In the genomic region with DNA sequence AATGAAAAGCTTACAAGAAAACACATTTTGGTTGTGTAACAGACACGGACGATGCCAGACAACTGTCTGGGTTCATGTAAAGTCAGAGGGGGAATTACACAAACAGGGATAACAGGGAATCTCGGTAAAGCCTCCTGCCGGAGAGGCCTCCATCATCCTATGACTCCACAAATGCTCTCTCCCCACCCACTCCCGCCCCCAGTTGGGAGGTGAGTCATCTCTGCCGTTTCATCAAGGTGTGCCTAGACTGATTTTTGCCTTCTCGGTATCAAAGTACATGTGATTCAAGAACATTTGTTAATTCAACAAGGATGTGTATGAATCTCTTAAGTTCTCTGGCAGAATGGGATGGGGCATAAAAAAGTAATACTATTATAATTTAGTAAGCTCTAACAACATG, we compare ENCODE assay signal across 11 cellular contexts.
A peak's percentile ranks its signal among the peaks of the same experiment; 100 is the strongest.
DNase-seq lines count a peak whose midpoint lies in the region; ATAC-seq and TF ChIP-seq lines count a peak whose summit lies in the region.
"Had no signal": no experiment of that assay in that cellular context is flagged by ENCODE, and none has a peak within 500 bp of the region (broad histone marks: within the 10 kb centered on the region; RNA-seq: fewer than 3 reads in every experiment).

No MANE protein-coding gene starts in this region.

- H3K27ac Mint-ChIP-seq in activated CD4-positive, alpha-beta T cell treated with anti-CD3 and anti-CD28 coated beads for 36 hours = no peak overlapping the region
- no peak overlapping the region for H3K27ac Mint-ChIP-seq in activated naive CD4-positive, alpha-beta T cell treated with anti-CD3 and anti-CD28 coated beads, Interleukin-2, amount 50 U/mL, for 72 hours

- POLR2A ChIA-PET in activated CD4-positive, alpha-beta T cell treated with anti-CD3 and anti-CD28 coated beads for 36 hours (lab: Charles Lee) = interaction anchor here (0.6 kb wide), 1 partner anchor 29 kb away, joined by 4 read pairs; no protein-coding TSS in a partner anchor
- POLR2A ChIA-PET in HEK293T (lab: Yijun Ruan, JAX) = no interaction called here

- ATAC-seq in DND-41 (ENCODE audit: insufficient read depth, low read depth) = no peak
- ATAC-seq in activated CD4-positive, alpha-beta T cell treated with anti-CD3 and anti-CD28 coated beads for 36 hours = peak; percentile 69
- peak; percentile 68 to 69 for ATAC-seq in activated naive CD4-positive, alpha-beta T cell treated with anti-CD3 and anti-CD28 coated beads, Interleukin-2, amount 50 U/mL, for 72 hours

- no peaks in the 10 kb centered on the region for H3K79me2 ChIP-seq in DND-41 (ENCODE audit: insufficient read depth, low read length)

- no peak for DNase-seq in DND-41
- DNase-seq in activated CD4-positive, alpha-beta T cell treated with anti-CD3 and anti-CD28 coated beads for 36 hours = peak; percentile 76
- DNase-seq in activated naive CD4-positive, alpha-beta T cell treated with anti-CD3 and anti-CD28 coated beads, Interleukin-2, amount 50 U/mL, for 72 hours (ENCODE audit: low spot score in 2 of 2) = no peak
- peak; percentile 57 to 66 for DNase-seq in stimulated activated CD4-positive, alpha-beta T cell treated with anti-CD3 and anti-CD28 coated beads, Interleukin-1b, Interleukin-23, amount 100 ng/mL, for 4 hours (ENCODE audit: low read depth in 2 of 2)
- DNase-seq in HEK293T (ENCODE audit: extremely low spot score) = no peak
- DNase-seq in BE2C = no peak
- DNase-seq in NCI-H1417 treated with DMSO at 0.1 percent for 48 hours (lab: John Stamatoyannopoulos, UW) = no peak
- DNase-seq in posterior cingulate gyrus = no peak
- DNase-seq: aorta, MV-4-11, NCI-H774 had no signal

- H3K4me3 ChIP-seq in DND-41 (ENCODE audit: low read depth in 1 of 2, low read length in 2 of 2) = no peak overlapping the region
- H3K4me3 ChIP-seq in BE2C (ENCODE audit: low read depth, low read length) = no peak overlapping the region

- no peaks in the 10 kb centered on the region for H4K20me1 ChIP-seq in DND-41 (ENCODE audit: insufficient read depth, low read length)

- H3K9me3 ChIP-seq in DND-41 (ENCODE audit: insufficient read depth, low read length, severe bottlenecking) (no peaks in the 10 kb centered on the region), BE2C (no peaks in the 10 kb centered on the region; the same call in 1 of the 2 replicates)

- H3K9me3 Mint-ChIP-seq in activated CD4-positive, alpha-beta T cell treated with anti-CD3 and anti-CD28 coated beads for 36 hours (ENCODE audit: low read depth) = peaks cover 3% of the 10 kb centered on the region
- peaks cover 3 to 8% of the 10 kb centered on the region in 2 donors for H3K9me3 Mint-ChIP-seq in activated naive CD4-positive, alpha-beta T cell treated with anti-CD3 and anti-CD28 coated beads, Interleukin-2, amount 50 U/mL, for 72 hours

- H3K9ac ChIP-seq in DND-41 (ENCODE audit: low read depth, low read length) = no peak overlapping the region

- H3K27ac ChIP-seq in DND-41 (ENCODE audit: low read length) = peak overlapping the region; percentile 42; the same call in 1 of the 2 replicates

- intact Hi-C loops in activated CD4-positive, alpha-beta T cell treated with anti-CD3 and anti-CD28 coated beads for 36 hours (cut with DNase I, micrococcal nuclease) = no loop called here
- intact Hi-C loops in posterior cingulate gyrus (cut with DNase I) = no loop called here

- H3K27me3 ChIP-seq in DND-41 (ENCODE audit: insufficient read depth, low read length, poor library complexity) (no peaks in the 10 kb centered on the region), BE2C (peaks cover 16% of the 10 kb centered on the region)

- no peak for TF ChIP-seq CTCF in DND-41 (IDR thresholded peaks at IDR 0.05; ENCODE audit: borderline replicate concordance, extremely low read depth, low read length, poor library complexity, severe bottlenecking)
- no peak for TF ChIP-seq CTCF in BE2C (IDR thresholded peaks at IDR 0.05; ENCODE audit: low read depth, low read length)

- H3K4me3 Mint-ChIP-seq in activated CD4-positive, alpha-beta T cell treated with anti-CD3 and anti-CD28 coated beads for 36 hours = no peak overlapping the region

- H3K4me1 Mint-ChIP-seq in activated CD4-positive, alpha-beta T cell treated with anti-CD3 and anti-CD28 coated beads for 36 hours = peaks cover 59% of the 10 kb centered on the region

- CTCF ChIA-PET in activated CD4-positive, alpha-beta T cell treated with anti-CD3 and anti-CD28 coated beads for 36 hours (lab: Charles Lee) = interaction anchor here (1.3 to 1.5 kb wide), 2 partner anchors 10 to 17 kb away, joined by 4 to 5 read pairs; no protein-coding TSS in a partner anchor
- CTCF ChIA-PET in HEK293T (lab: Yijun Ruan, JAX) = no interaction called here

- H3K4me1 ChIP-seq in DND-41 (ENCODE audit: insufficient read depth, low read length) = peaks cover 26% of the 10 kb centered on the region
- no peaks in the 10 kb centered on the region for H3K4me1 ChIP-seq in BE2C

- H3K27me3 Mint-ChIP-seq in activated CD4-positive, alpha-beta T cell treated with anti-CD3 and anti-CD28 coated beads for 36 hours = no peaks in the 10 kb centered on the region

- peaks cover 1% of the 10 kb centered on the region for H3K36me3 Mint-ChIP-seq in activated CD4-positive, alpha-beta T cell treated with anti-CD3 and anti-CD28 coated beads for 36 hours (ENCODE audit: low read depth)
- peaks cover 0 to 6% of the 10 kb centered on the region in 2 donors for H3K36me3 Mint-ChIP-seq in activated naive CD4-positive, alpha-beta T cell treated with anti-CD3 and anti-CD28 coated beads, Interleukin-2, amount 50 U/mL, for 72 hours

- no peak overlapping the region for H2AFZ ChIP-seq in DND-41 (ENCODE audit: low read depth, low read length)

- peak overlapping the region; percentile 10 for H3K4me2 ChIP-seq in DND-41 (ENCODE audit: insufficient read depth, low read length)

- H3K36me3 ChIP-seq in DND-41 (ENCODE audit: insufficient read depth, low read length) (no peaks in the 10 kb centered on the region), BE2C (no peaks in the 10 kb centered on the region)

TF ChIP-seq in HEK293T, 16 proteins besides CTCF, POLR2A, EP300 and RAD21:
- TF ChIP-seq, protein P1, sequence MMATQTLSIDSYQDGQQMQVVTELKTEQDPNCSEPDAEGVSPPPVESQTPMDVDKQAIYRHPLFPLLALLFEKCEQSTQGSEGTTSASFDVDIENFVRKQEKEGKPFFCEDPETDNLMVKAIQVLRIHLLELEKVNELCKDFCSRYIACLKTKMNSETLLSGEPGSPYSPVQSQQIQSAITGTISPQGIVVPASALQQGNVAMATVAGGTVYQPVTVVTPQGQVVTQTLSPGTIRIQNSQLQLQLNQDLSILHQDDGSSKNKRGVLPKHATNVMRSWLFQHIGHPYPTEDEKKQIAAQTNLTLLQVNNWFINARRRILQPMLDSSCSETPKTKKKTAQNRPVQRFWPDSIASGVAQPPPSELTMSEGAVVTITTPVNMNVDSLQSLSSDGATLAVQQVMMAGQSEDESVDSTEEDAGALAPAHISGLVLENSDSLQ (IDR thresholded peaks at IDR 0.05) = no peak
- no peak for TF ChIP-seq FOXA1 (IDR thresholded peaks at IDR 0.05)
- TF ChIP-seq ELF4 (IDR thresholded peaks at IDR 0.05) = no peak
- no peak for TF ChIP-seq ARNT (IDR thresholded peaks at IDR 0.05)
TF ChIP-seq in HEK293T: peak in this region for 0.

Comparison
In these comparisons a context has a peak if more than half of its experiments do, and no peak if none do; other contexts are left out.
1. DNase-seq: peak in activated CD4-positive, alpha-beta T cell treated with anti-CD3 and anti-CD28 coated beads for 36 hours (single experiment) and stimulated activated CD4-positive, alpha-beta T cell treated with anti-CD3 and anti-CD28 coated beads, Interleukin-1b, Interleukin-23, amount 100 ng/mL, for 4 hours (2 of 2); none in DND-41 (single experiment), activated naive CD4-positive, alpha-beta T cell treated with anti-CD3 and anti-CD28 coated beads, Interleukin-2, amount 50 U/mL, for 72 hours (0 of 2), HEK293T (single experiment), BE2C (single experiment), NCI-H1417 treated with DMSO at 0.1 percent for 48 hours (single experiment) and posterior cingulate gyrus (0 of 10).